21 cellular contexts compared by ENCODE assay signal in genomic region chr12:89476232-89476631, GRCh38.
"Had no signal": no experiment of that assay in that cellular context is flagged by ENCODE, and none has a peak within 500 bp of the region (broad histone marks: within the 10 kb centered on the region; RNA-seq: fewer than 3 reads in every experiment).

No MANE protein-coding gene starts in this region.

- H3K4me3 Mint-ChIP-seq: naive thymus-derived CD4-positive, alpha-beta T cell; nephron progenitor cell; stimulated activated naive B cell treated with anti-CD40 and anti-IgM and Interleukin-4, amounts not matched to agents 10 μg/mL and 1 μg/mL and 100 μg/mL, for 72 hours; stimulated activated naive CD8-positive, alpha-beta T cell treated with anti-CD3 and anti-CD28 coated beads, Interleukin-15, amount 100 ng/mL, for 72 hours had no signal

- H3K27ac Mint-ChIP-seq: naive thymus-derived CD4-positive, alpha-beta T cell; stimulated activated naive B cell treated with anti-CD40 and anti-IgM and Interleukin-4, amounts not matched to agents 10 μg/mL and 1 μg/mL and 100 μg/mL, for 72 hours; stimulated activated naive CD8-positive, alpha-beta T cell treated with anti-CD3 and anti-CD28 coated beads, Interleukin-15, amount 100 ng/mL, for 72 hours had no signal

- H3K4me3 ChIP-seq: dorsolateral prefrontal cortex, hepatocyte, psoas muscle, right lobe of liver, testis, tibial nerve, upper lobe of right lung, vagina had no signal

- H3K4me2 ChIP-seq: hepatocyte had no signal

- H3K36me3 ChIP-seq: right lobe of liver, tibial nerve, upper lobe of right lung, vagina had no signal

- H3K27ac ChIP-seq: hepatocyte, parathyroid adenoma, psoas muscle, right lobe of liver, testis, tibial nerve, upper lobe of right lung, vagina had no signal

- ATAC-seq: naive thymus-derived CD4-positive, alpha-beta T cell; psoas muscle; stimulated activated naive B cell treated with anti-CD40 and anti-IgM and Interleukin-4, amounts not matched to agents 10 μg/mL and 1 μg/mL and 100 μg/mL, for 72 hours; stimulated activated naive CD8-positive, alpha-beta T cell treated with anti-CD3 and anti-CD28 coated beads, Interleukin-15, amount 100 ng/mL, for 72 hours; upper lobe of right lung had no signal

- DNase-seq: dorsolateral prefrontal cortex; effector CD8-positive, alpha-beta T cell; foreskin melanocyte; head of caudate nucleus; kidney glomerular epithelial cell; naive thymus-derived CD4-positive, alpha-beta T cell; nephron progenitor cell; psoas muscle; retina; right lobe of liver; stimulated activated CD4-positive, alpha-beta T cell treated with anti-CD3 and anti-CD28 coated beads, Interleukin-15, amount 100 ng/mL, for 24 hours; stimulated activated CD4-positive, alpha-beta T cell treated with anti-CD3 and anti-CD28 coated beads, Interleukin-1b, Interleukin-23, amount 100 ng/mL, for 48 hours; stimulated activated CD4-positive, alpha-beta T cell treated with anti-CD3 and anti-CD28 coated beads, Interleukin-4, amount 100 ng/mL, for 24 hours; stimulated activated naive B cell treated with anti-CD40 and anti-IgM and Interleukin-4, amounts not matched to agents 10 μg/mL and 1 μg/mL and 100 μg/mL, for 72 hours; stimulated activated naive CD8-positive, alpha-beta T cell treated with anti-CD3 and anti-CD28 coated beads, Interleukin-15, amount 100 ng/mL, for 72 hours; testis; upper lobe of right lung had no signal

- H3K9ac ChIP-seq: parathyroid adenoma had no signal

- H3K9me3 Mint-ChIP-seq: naive thymus-derived CD4-positive, alpha-beta T cell; nephron progenitor cell; stimulated activated naive B cell treated with anti-CD40 and anti-IgM and Interleukin-4, amounts not matched to agents 10 μg/mL and 1 μg/mL and 100 μg/mL, for 72 hours; stimulated activated naive CD8-positive, alpha-beta T cell treated with anti-CD3 and anti-CD28 coated beads, Interleukin-15, amount 100 ng/mL, for 72 hours had no signal

- H3K27me3 Mint-ChIP-seq: naive thymus-derived CD4-positive, alpha-beta T cell; stimulated activated naive B cell treated with anti-CD40 and anti-IgM and Interleukin-4, amounts not matched to agents 10 μg/mL and 1 μg/mL and 100 μg/mL, for 72 hours; stimulated activated naive CD8-positive, alpha-beta T cell treated with anti-CD3 and anti-CD28 coated beads, Interleukin-15, amount 100 ng/mL, for 72 hours had no signal

- H3K9me3 ChIP-seq: psoas muscle, right lobe of liver, testis, tibial nerve, upper lobe of right lung, vagina had no signal

- H3K27me3 ChIP-seq: dorsolateral prefrontal cortex, hepatocyte, right lobe of liver, testis, tibial nerve, upper lobe of right lung, vagina had no signal

- H3K4me1 ChIP-seq: parathyroid adenoma, psoas muscle, testis, vagina had no signal

- H2AFZ ChIP-seq: hepatocyte, parathyroid adenoma had no signal
